14 cellular contexts compared by ENCODE assay signal in genomic region chr4:71697031-71697430, GRCh38.
DNase-seq lines count a peak whose midpoint lies in the region; ATAC-seq and TF ChIP-seq lines count a peak whose summit lies in the region.
"Had no signal": no experiment of that assay in that cellular context is flagged by ENCODE, and none has a peak within 500 bp of the region (broad histone marks: within the 10 kb centered on the region; RNA-seq: fewer than 3 reads in every experiment).

No MANE protein-coding gene starts in this region.

- no peak for ATAC-seq in CD4-positive, alpha-beta T cell (ENCODE audit: poor library complexity)

- H2AFZ ChIP-seq in osteoblast (ENCODE audit: low read length) (no peak overlapping the region), OCI-LY7 (ENCODE audit: low read length) (no peak overlapping the region)

- H3K9me3 ChIP-seq in WERI-Rb-1 (ENCODE audit: severe bottlenecking) (no peaks in the 10 kb centered on the region), osteoblast (ENCODE audit: low read depth, low read length) (no peaks in the 10 kb centered on the region), subcutaneous abdominal adipose tissue (ENCODE audit: control insufficient read depth in 5 of 5, low read length in 5 of 5) (no peaks in the 10 kb centered on the region), OCI-LY7 (ENCODE audit: low read length) (no peaks in the 10 kb centered on the region)
- H3K9me3 ChIP-seq in CD4-positive, alpha-beta T cell (ENCODE audit: control insufficient read depth, low read length) = no peaks in the 10 kb centered on the region
- H3K9me3 ChIP-seq: BLaER1 treated with 17β-estradiol and CSF1 and Interleukin-3, amounts not matched to agents 10 nM and 100 nM had no signal

- CTCF ChIA-PET in OCI-LY7 (lab: Charles Lee; ENCODE audit: unreplicated experiment) = no interaction called here
- CTCF ChIA-PET in CD4-positive, alpha-beta T cell (lab: Charles Lee) = no interaction called here

- H3K4me2 ChIP-seq in osteoblast (ENCODE audit: insufficient read depth, low read length) = no peak overlapping the region
- no peak overlapping the region for H3K4me2 ChIP-seq in OCI-LY7 (ENCODE audit: low read length)
- H3K4me2 ChIP-seq: BLaER1 treated with 17β-estradiol and CSF1 and Interleukin-3, amounts not matched to agents 10 nM and 100 nM had no signal

- H3K4me3 ChIP-seq in WERI-Rb-1 (ENCODE audit: low read depth, low read length) (no peak overlapping the region), osteoblast (ENCODE audit: insufficient read depth, low read length) (no peak overlapping the region), subcutaneous abdominal adipose tissue (ENCODE audit: low read depth in 1 of 5, low read length in 5 of 5) (no peak overlapping the region), OCI-LY7 (ENCODE audit: low read depth, low read length, poor library complexity, severe bottlenecking) (no peak overlapping the region)
- H3K4me3 ChIP-seq: BLaER1 treated with 17β-estradiol and CSF1 and Interleukin-3, amounts not matched to agents 10 nM and 100 nM had no signal

- H3K4me1 ChIP-seq in osteoblast (ENCODE audit: insufficient read depth, low read length) (no peaks in the 10 kb centered on the region), subcutaneous abdominal adipose tissue (ENCODE audit: control insufficient read depth in 5 of 5, insufficient read depth in 5 of 5, low read length in 5 of 5) (peaks cover 0 to 15% (median 4%) of the 10 kb centered on the region in 5 donors), OCI-LY7 (ENCODE audit: insufficient read depth, low read length, poor library complexity, severe bottlenecking) (no peaks in the 10 kb centered on the region)
- H3K4me1 ChIP-seq: BLaER1 treated with 17β-estradiol and CSF1 and Interleukin-3, amounts not matched to agents 10 nM and 100 nM had no signal

- peaks cover 34% of the 10 kb centered on the region for H3K27me3 Mint-ChIP-seq in CD4-positive, alpha-beta T cell

- DNase-seq in D341Med (ENCODE audit: low spot score) (peak; percentile 53), WERI-Rb-1 (peak; percentile 75), osteoblast (ENCODE audit: insufficient read length, low spot score, missing footprints) (peak; percentile 45), OCI-LY7 (ENCODE audit: low spot score) (no peak), DMS153 (lab: John Stamatoyannopoulos, UW) (no peak)
- no peak for DNase-seq in CD4-positive, alpha-beta T cell
- DNase-seq: 8988T; CD4-positive, CD25-positive, alpha-beta regulatory T cell; DMS53; GF-D8; GOT3; H9 had no signal

- H3K36me3 Mint-ChIP-seq in CD4-positive, alpha-beta T cell (ENCODE audit: low read depth) = no peaks in the 10 kb centered on the region
- H3K36me3 Mint-ChIP-seq: CD4-positive, CD25-positive, alpha-beta regulatory T cell had no signal

- H3K9ac ChIP-seq in subcutaneous abdominal adipose tissue (ENCODE audit: low read length in 5 of 5) = no peak overlapping the region
- H3K9ac ChIP-seq: BLaER1 treated with 17β-estradiol and CSF1 and Interleukin-3, amounts not matched to agents 10 nM and 100 nM had no signal

- H3K9me3 Mint-ChIP-seq in CD4-positive, alpha-beta T cell = no peaks in the 10 kb centered on the region
- H3K9me3 Mint-ChIP-seq: H9 had no signal

- H3K36me3 ChIP-seq in WERI-Rb-1 (no peaks in the 10 kb centered on the region), osteoblast (ENCODE audit: insufficient read depth, low read length) (no peaks in the 10 kb centered on the region), subcutaneous abdominal adipose tissue (ENCODE audit: control insufficient read depth in 5 of 5, insufficient read depth in 5 of 5, low read length in 5 of 5) (no peaks in the 10 kb centered on the region), OCI-LY7 (ENCODE audit: insufficient read depth, low read length) (no peaks in the 10 kb centered on the region)
- H3K36me3 ChIP-seq: BLaER1 treated with 17β-estradiol and CSF1 and Interleukin-3, amounts not matched to agents 10 nM and 100 nM had no signal

- no peak overlapping the region for H3K4me3 Mint-ChIP-seq in CD4-positive, alpha-beta T cell
- H3K4me3 Mint-ChIP-seq: CD4-positive, CD25-positive, alpha-beta regulatory T cell; H9 had no signal

- intact Hi-C loops in OCI-LY7 (cut with micrococcal nuclease; ENCODE audit: unreplicated experiment) = no loop called here
- intact Hi-C loops in CD4-positive, alpha-beta T cell (cut with DNase I, micrococcal nuclease) = no loop called here

- BruUV-seq in OCI-LY7 (replicated peaks; lab: Mats Ljungman, UMichigan) = no TSS peak

- H3K79me2 ChIP-seq in osteoblast (ENCODE audit: insufficient read depth, low read length) (no peaks in the 10 kb centered on the region), OCI-LY7 (ENCODE audit: insufficient read depth, low read depth, low read length) (no peaks in the 10 kb centered on the region)

- no peaks in the 10 kb centered on the region for H3K9me2 ChIP-seq in OCI-LY7 (ENCODE audit: insufficient read depth, low read length)

- H3K27ac ChIP-seq in WERI-Rb-1 (no peak overlapping the region), osteoblast (ENCODE audit: low read depth, low read length) (no peak overlapping the region), subcutaneous abdominal adipose tissue (ENCODE audit: low read depth, low read length) (peak overlapping the region; percentile 52), OCI-LY7 (ENCODE audit: low read depth, low read length, poor library complexity, severe bottlenecking) (no peak overlapping the region)
- no peak overlapping the region for H3K27ac ChIP-seq in CD4-positive, alpha-beta T cell (ENCODE audit: low read depth, low read length)
- H3K27ac ChIP-seq: BLaER1 treated with 17β-estradiol and CSF1 and Interleukin-3, amounts not matched to agents 10 nM and 100 nM had no signal

- no peak overlapping the region for H3K27ac Mint-ChIP-seq in CD4-positive, alpha-beta T cell
- H3K27ac Mint-ChIP-seq: CD4-positive, CD25-positive, alpha-beta regulatory T cell; H9 had no signal

- no peaks in the 10 kb centered on the region for H4K20me1 ChIP-seq in osteoblast (ENCODE audit: insufficient read depth, low read length)
- no peaks in the 10 kb centered on the region for H4K20me1 ChIP-seq in OCI-LY7 (ENCODE audit: insufficient read depth, low read length)
- H4K20me1 ChIP-seq: BLaER1 treated with 17β-estradiol and CSF1 and Interleukin-3, amounts not matched to agents 10 nM and 100 nM had no signal

- TF ChIP-seq CTCF in WERI-Rb-1 (IDR thresholded peaks at IDR 0.05; ENCODE audit: low read depth, low read length) (no peak), osteoblast (IDR thresholded peaks at IDR 0.05; ENCODE audit: extremely low read depth, low read depth, low read length) (no peak), OCI-LY7 (conservative IDR thresholded peaks at IDR 0.05; ENCODE audit: low read length) (no peak)
- TF ChIP-seq CTCF in CD4-positive, alpha-beta T cell (IDR thresholded peaks at IDR 0.05) = no peak

- H3K27me3 ChIP-seq in WERI-Rb-1 (ENCODE audit: insufficient read depth, low read depth, severe bottlenecking) = no peaks in the 10 kb centered on the region
- peaks cover 18% of the 10 kb centered on the region for H3K27me3 ChIP-seq in osteoblast (ENCODE audit: insufficient read depth, low read length)
- H3K27me3 ChIP-seq in subcutaneous abdominal adipose tissue (ENCODE audit: control insufficient read depth in 5 of 5, insufficient read depth in 4 of 5, low read length in 5 of 5) = no peaks in the 10 kb centered on the region
- H3K27me3 ChIP-seq in CD4-positive, alpha-beta T cell (ENCODE audit: control insufficient read depth, insufficient read depth, low read length) = peaks cover 4% of the 10 kb centered on the region
- H3K27me3 ChIP-seq: BLaER1 treated with 17β-estradiol and CSF1 and Interleukin-3, amounts not matched to agents 10 nM and 100 nM had no signal

- POLR2A ChIA-PET in OCI-LY7 (lab: Charles Lee) = no interaction called here
- POLR2A ChIA-PET in CD4-positive, alpha-beta T cell (lab: Charles Lee) = no interaction called here

- H3K4me1 Mint-ChIP-seq in CD4-positive, alpha-beta T cell (ENCODE audit: low read depth) = no peaks in the 10 kb centered on the region
- H3K4me1 Mint-ChIP-seq: CD4-positive, CD25-positive, alpha-beta regulatory T cell had no signal

Comparison
In these comparisons a context has a peak if more than half of its experiments do, and no peak if none do; other contexts are left out.
1. DNase-seq: peak in D341Med (single experiment), WERI-Rb-1 (single experiment) and osteoblast (single experiment); none in OCI-LY7 (single experiment), DMS153 (single experiment) and CD4-positive, alpha-beta T cell (0 of 10).